ENCODE assay signal across 1 cellular context in the genomic region with DNA sequence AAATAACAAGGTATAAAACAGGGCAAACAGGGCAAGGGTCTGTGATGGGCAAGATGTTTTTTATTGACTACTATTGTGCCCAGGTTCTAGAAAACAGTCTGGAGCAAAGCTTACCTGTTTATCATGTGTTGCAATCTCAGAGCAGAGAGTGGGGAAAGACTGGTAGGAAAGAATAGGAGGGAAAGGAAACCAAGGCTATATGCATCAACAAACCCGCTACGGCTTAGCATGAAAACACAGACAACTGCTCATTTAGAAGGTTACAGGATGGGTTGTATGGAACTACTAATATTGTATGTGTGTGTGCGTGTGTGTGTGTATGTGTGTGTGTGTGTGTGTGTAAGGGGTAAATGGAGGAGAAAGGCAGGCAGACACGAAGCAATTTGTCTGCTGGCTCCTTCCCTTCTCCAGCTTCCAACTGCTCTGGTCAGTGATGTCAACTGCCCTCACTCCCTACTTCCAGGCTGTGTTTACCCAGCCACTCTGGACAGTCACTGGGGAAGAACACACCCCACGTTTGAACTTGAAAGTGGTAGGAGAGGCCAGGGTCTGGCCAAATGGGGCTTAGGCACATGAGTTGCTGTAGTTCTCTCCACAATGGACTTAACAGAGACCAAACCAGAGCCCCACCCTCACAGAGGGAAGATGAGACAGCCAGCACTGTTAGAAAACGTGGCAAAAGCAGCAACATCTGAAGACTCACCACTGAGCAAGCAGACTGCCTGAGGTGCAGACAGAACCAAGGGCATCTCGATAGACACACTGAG.
TF ChIP-seq lines count a peak whose summit lies in the region.

No MANE protein-coding gene starts in this region.

TF ChIP-seq in K562, 482 proteins besides CTCF, POLR2A, EP300 and RAD21 (continued from another document):
- TF ChIP-seq FOXA3 (CRISPR knock-in tag; conservative IDR thresholded peaks at IDR 0.05 in 1 of 2, IDR thresholded peaks at IDR 0.05 in 1 of 2) (peak in 1 of 2 experiments; percentile 59; a peak in 1 of 4 replicates), KLF13 (tag; IDR thresholded peaks at IDR 0.05; ENCODE audit: borderline replicate concordance, low read depth) (no peak), NCOA4 (IDR thresholded peaks at IDR 0.05; ENCODE audit: partially characterized antibody) (no peak), SMAD4 (CRISPR knock-in tag; conservative IDR thresholded peaks at IDR 0.05) (0 out of 2 replicates have a peak, but pooled peaks have one; percentile 21), BRD9 (IDR thresholded peaks at IDR 0.05; ENCODE audit: low read depth, partially characterized antibody) (no peak), ZNF354B (CRISPR knock-in tag; IDR thresholded peaks at IDR 0.05) (no peak), MYBL2 (IDR thresholded peaks at IDR 0.05; ENCODE audit: low read depth) (0 out of 2 replicates have a peak, but pooled peaks have one; percentile 14), MYBL2 (CRISPR knock-in tag; IDR thresholded peaks at IDR 0.05; ENCODE audit: borderline replicate concordance) (no peak), CCAR2 (IDR thresholded peaks at IDR 0.05; ENCODE audit: low read depth, low read length) (no peak)
- TF ChIP-seq, protein P1, sequence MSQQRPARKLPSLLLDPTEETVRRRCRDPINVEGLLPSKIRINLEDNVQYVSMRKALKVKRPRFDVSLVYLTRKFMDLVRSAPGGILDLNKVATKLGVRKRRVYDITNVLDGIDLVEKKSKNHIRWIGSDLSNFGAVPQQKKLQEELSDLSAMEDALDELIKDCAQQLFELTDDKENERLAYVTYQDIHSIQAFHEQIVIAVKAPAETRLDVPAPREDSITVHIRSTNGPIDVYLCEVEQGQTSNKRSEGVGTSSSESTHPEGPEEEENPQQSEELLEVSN (IDR thresholded peaks at IDR 0.05; ENCODE audit: borderline replicate concordance in 1 of 2, extremely low read depth in 1 of 2, insufficient read depth in 1 of 2, insufficient read length in 1 of 2, low read depth in 1 of 2, low read length in 1 of 2, poor library complexity in 1 of 2, severe bottlenecking in 1 of 2): peak in 1 of 2 experiments; percentile 26
- TF ChIP-seq, protein P2, sequence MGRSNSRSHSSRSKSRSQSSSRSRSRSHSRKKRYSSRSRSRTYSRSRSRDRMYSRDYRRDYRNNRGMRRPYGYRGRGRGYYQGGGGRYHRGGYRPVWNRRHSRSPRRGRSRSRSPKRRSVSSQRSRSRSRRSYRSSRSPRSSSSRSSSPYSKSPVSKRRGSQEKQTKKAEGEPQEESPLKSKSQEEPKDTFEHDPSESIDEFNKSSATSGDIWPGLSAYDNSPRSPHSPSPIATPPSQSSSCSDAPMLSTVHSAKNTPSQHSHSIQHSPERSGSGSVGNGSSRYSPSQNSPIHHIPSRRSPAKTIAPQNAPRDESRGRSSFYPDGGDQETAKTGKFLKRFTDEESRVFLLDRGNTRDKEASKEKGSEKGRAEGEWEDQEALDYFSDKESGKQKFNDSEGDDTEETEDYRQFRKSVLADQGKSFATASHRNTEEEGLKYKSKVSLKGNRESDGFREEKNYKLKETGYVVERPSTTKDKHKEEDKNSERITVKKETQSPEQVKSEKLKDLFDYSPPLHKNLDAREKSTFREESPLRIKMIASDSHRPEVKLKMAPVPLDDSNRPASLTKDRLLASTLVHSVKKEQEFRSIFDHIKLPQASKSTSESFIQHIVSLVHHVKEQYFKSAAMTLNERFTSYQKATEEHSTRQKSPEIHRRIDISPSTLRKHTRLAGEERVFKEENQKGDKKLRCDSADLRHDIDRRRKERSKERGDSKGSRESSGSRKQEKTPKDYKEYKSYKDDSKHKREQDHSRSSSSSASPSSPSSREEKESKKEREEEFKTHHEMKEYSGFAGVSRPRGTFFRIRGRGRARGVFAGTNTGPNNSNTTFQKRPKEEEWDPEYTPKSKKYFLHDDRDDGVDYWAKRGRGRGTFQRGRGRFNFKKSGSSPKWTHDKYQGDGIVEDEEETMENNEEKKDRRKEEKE (IDR thresholded peaks at IDR 0.05; ENCODE audit: borderline replicate concordance in 1 of 2, control insufficient read depth in 1 of 2, low read depth in 2 of 2, low read length in 1 of 2): no peak
TF ChIP-seq in K562: peak in this region for 6.
